20 cellular contexts compared by ENCODE assay signal in genomic region chr1:170513138-170513537, GRCh38. TPM values are rescaled to one million over a fixed set of nuclear protein-coding genes. Genes with fewer than 3 reads are reported as not detected.
DNase-seq lines count a peak whose midpoint lies in the region; ATAC-seq, FAIRE-seq and TF ChIP-seq lines count a peak whose summit lies in the region.
"Had no signal": no experiment of that assay in that cellular context is flagged by ENCODE, and none has a peak within 500 bp of the region (broad histone marks: within the 10 kb centered on the region; RNA-seq: fewer than 3 reads in every experiment).

No MANE protein-coding gene starts in this region.

- H4K20me1 ChIP-seq in H1 (replicated peaks in 1 of 2; ENCODE audit: control insufficient read depth in 1 of 2, insufficient read depth in 2 of 2, low read length in 2 of 2), result no peaks in the 10 kb centered on the region
- H4K20me1 ChIP-seq: BLaER1 had no signal

- no peak overlapping the region for H3K18ac ChIP-seq in H1 (ENCODE audit: extremely low read depth, low read length)

- no peaks in the 10 kb centered on the region for H3K27me3 ChIP-seq in H1 (replicated peaks in 1 of 4; ENCODE audit: control insufficient read depth in 3 of 4, extremely low read depth in 1 of 4, insufficient read depth in 3 of 4, low read length in 3 of 4)
- H3K27me3 ChIP-seq: BLaER1, MG63 had no signal

- H3K4me2 ChIP-seq in H1 (ENCODE audit: insufficient read depth in 1 of 2, low read depth in 2 of 2, low read length in 2 of 2), result no peak overlapping the region
- H3K4me2 ChIP-seq: BLaER1, KMS-11 had no signal

- no peak for TF ChIP-seq POLR2A in H1 (IDR thresholded peaks at IDR 0.05; ENCODE audit: control extremely low read depth in 1 of 2, low read depth in 2 of 2, low read length in 2 of 2)
- no peak for TF ChIP-seq POLR2A in GM12891 (IDR thresholded peaks at IDR 0.05; ENCODE audit: low read depth, low read length)

- FAIRE-seq in H1 (lab: Jason Lieb, UNC) (peak; percentile 19), GM12891 (lab: Jason Lieb, UNC) (no peak)
- FAIRE-seq: H54 had no signal

- no peak overlapping the region for H4K8ac ChIP-seq in H1 (ENCODE audit: extremely low read depth, insufficient read depth, low read length)

- no peaks in the 10 kb centered on the region for H3K9me3 ChIP-seq in H1 (ENCODE audit: insufficient read depth in 2 of 2, low read depth in 1 of 2, low read length in 1 of 2)
- H3K9me3 ChIP-seq: BLaER1, MG63 had no signal

- peak in 2 of 3 experiments; percentile 17 to 42; a peak in 2 of 4 replicates for TF ChIP-seq CTCF in H1 (IDR thresholded peaks at IDR 0.05; ENCODE audit: control extremely low read depth in 1 of 3, insufficient read depth in 1 of 3, low read depth in 1 of 3, low read length in 3 of 3)

- 0 out of 2 replicates have a peak overlapping the region, but pooled peaks have one; percentile 72 for H2AFZ ChIP-seq in H1 (ENCODE audit: low read length)

- peak; percentile 34 for DNase-seq in DMS53 (lab: John Stamatoyannopoulos, UW)
- no peak for DNase-seq in DMS53 treated with DMSO at 0.1 percent for 48 hours (lab: John Stamatoyannopoulos, UW; ENCODE audit: unreplicated experiment)
- peak; percentile 47 for DNase-seq in NCI-H82 (lab: John Stamatoyannopoulos, UW)
- no peak for DNase-seq in H1 (ENCODE audit: low read depth in 1 of 2, low spot score in 2 of 2)
- no peak for DNase-seq in NCI-H1694 (lab: John Stamatoyannopoulos, UW)
- DNase-seq in A172 (ENCODE audit: low spot score), result no peak
- no peak for DNase-seq in GM12891 (ENCODE audit: insufficient read length, low spot score)
- DNase-seq: CD8-positive, alpha-beta memory T cell; MG63; NCI-H1105 treated with DMSO at 0.1 percent for 48 hours; NCI-H187 treated with DMSO at 0.1 percent for 48 hours; NCI-H345; NCI-H526; SW 1271 had no signal

- ATAC-seq in HG03439 (IDR thresholded peaks at IDR 0.05; ENCODE audit: unreplicated experiment), result no peak

- H2AK5ac ChIP-seq in H1 (ENCODE audit: low read depth, low read length), result no peak overlapping the region

- no peak overlapping the region for H3K27ac ChIP-seq in H1 (ENCODE audit: low read depth, low read length)
- H3K27ac ChIP-seq: 22Rv1, BLaER1, HL-60, KMS-11 had no signal

- POLR2A ChIA-PET in H1 (lab: Charles Lee; ENCODE audit: partially characterized antibody), result no interaction called here

- no peak overlapping the region for H4K91ac ChIP-seq in H1 (replicated peaks; ENCODE audit: insufficient read length, low read length)

- H3K23ac ChIP-seq in H1 (ENCODE audit: insufficient read length), result no peak overlapping the region

- TF ChIP-seq EP300 in H1 (IDR thresholded peaks at IDR 0.05; ENCODE audit: borderline replicate concordance in 1 of 2, low read depth in 2 of 2, low read length in 2 of 2), result no peak

- H3K4ac ChIP-seq in H1 (replicated peaks; ENCODE audit: insufficient read length, low read depth, low read length), result no peak overlapping the region

- no peaks in the 10 kb centered on the region for H3K4me1 ChIP-seq in H1 (replicated peaks in 1 of 4; ENCODE audit: control insufficient read depth in 3 of 4, insufficient read depth in 4 of 4, low read length in 3 of 4)
- H3K4me1 ChIP-seq: BLaER1 had no signal

- no peak overlapping the region for H2BK20ac ChIP-seq in H1 (ENCODE audit: low read length)

- no peaks in the 10 kb centered on the region for H3K36me3 ChIP-seq in H1 (ENCODE audit: control insufficient read depth in 2 of 4, insufficient read depth in 4 of 4, low read length in 3 of 4)
- H3K36me3 ChIP-seq: BLaER1, MG63 had no signal

- H2BK5ac ChIP-seq in H1 (ENCODE audit: low read depth, low read length), result no peak overlapping the region

- H2BK15ac ChIP-seq in H1 (ENCODE audit: low read length), result no peak overlapping the region

- no peak overlapping the region for H3K9ac ChIP-seq in H1 (replicated peaks in 1 of 4; ENCODE audit: extremely low read depth in 1 of 4, low read depth in 3 of 4, low read length in 3 of 4)
- H3K9ac ChIP-seq: BLaER1, KMS-11 had no signal

- no peak overlapping the region for H3K4me3 ChIP-seq in H1 (ENCODE audit: extremely low read depth in 1 of 4, insufficient read depth in 2 of 4, low read depth in 3 of 4, low read length in 4 of 4)
- H3K4me3 ChIP-seq: BLaER1, MG63 had no signal

- no peak overlapping the region for H4K5ac ChIP-seq in H1 (ENCODE audit: insufficient read length, low read depth, low read length)

- no peaks in the 10 kb centered on the region for H3K79me2 ChIP-seq in H1 (ENCODE audit: control insufficient read depth in 1 of 2, insufficient read depth in 2 of 2, low read length in 2 of 2)

- no peak overlapping the region for H2BK12ac ChIP-seq in H1 (ENCODE audit: low read depth, low read length)

- CTCF ChIA-PET in H1 (lab: Charles Lee; ENCODE audit: partially characterized antibody), result interaction anchor here (0.5 to 1.0 kb wide), 3 partner anchors 9 to 594 kb away, joined by 3 to 4 read pairs (median 3); no protein-coding TSS in a partner anchor

- no peak overlapping the region for H3K56ac ChIP-seq in H1 (replicated peaks; ENCODE audit: insufficient read length, low read depth, low read length)

- 100% methylated on average over 1 of the region's 1 CpG; no CpG with 5 or more reads in 1 of the 2 experiments for WGBS in H1 (ENCODE audit: extremely low coverage in 1 of 2, insufficient coverage in 1 of 2, insufficient read length in 1 of 2, insufficient replicate concordance in 2 of 2, low coverage in 1 of 2, low lambda C conversion rate in 2 of 2, missing lambda C conversion rate in 1 of 2), 2 experiments

- H3K14ac ChIP-seq in H1 (ENCODE audit: insufficient read length), result no peak overlapping the region

- no peaks in the 10 kb centered on the region for H3K79me1 ChIP-seq in H1 (ENCODE audit: low read depth, low read length)

- H2BK120ac ChIP-seq in H1 (replicated peaks; ENCODE audit: low read depth, low read length), result no peak overlapping the region

- H3K23me2 ChIP-seq in H1 (ENCODE audit: low read depth, low read length), result no peaks in the 10 kb centered on the region

- TF ChIP-seq RAD21 in H1 (IDR thresholded peaks at IDR 0.05 in 1 of 2, conservative IDR thresholded peaks at IDR 0.05 in 1 of 2; ENCODE audit: low read depth in 2 of 2, low read length in 2 of 2), result peak; percentile 41 to 45

TF ChIP-seq in H1, 55 proteins besides CTCF, POLR2A, EP300 and RAD21:
- TF ChIP-seq SIN3A (conservative IDR thresholded peaks at IDR 0.05 in 1 of 2, IDR thresholded peaks at IDR 0.05 in 1 of 2; ENCODE audit: low read depth in 1 of 2, low read length in 2 of 2) (no peak), JUN (IDR thresholded peaks at IDR 0.05; ENCODE audit: low read depth, low read length) (no peak), BRCA1 (IDR thresholded peaks at IDR 0.05; ENCODE audit: low read depth, low read length) (no peak), USF2 (IDR thresholded peaks at IDR 0.05; ENCODE audit: low read length) (no peak)

TF ChIP-seq in GM12891, 5 proteins besides CTCF, POLR2A, EP300 and RAD21:
- TF ChIP-seq PAX5 (IDR thresholded peaks at IDR 0.05; ENCODE audit: insufficient read depth, low read length, severe bottlenecking) (no peak), POLR2AphosphoS5 (IDR thresholded peaks at IDR 0.05; ENCODE audit: low read depth, low read length) (no peak), SPI1 (IDR thresholded peaks at IDR 0.05; ENCODE audit: low read depth, low read length) (no peak), TAF1 (IDR thresholded peaks at IDR 0.05; ENCODE audit: low read depth, low read length) (no peak), POU2F2 (IDR thresholded peaks at IDR 0.05; ENCODE audit: low read depth, low read length) (no peak)

RNA-seq across cellular contexts. Expression of gene GORAB, which starts 18.8 kb away (rescaled TPM):
- total RNA-seq in H1 (2021; fragmentation: NEBNext Ultra II Directional; extraction: Animal tissue kit (Norgen Biotek cat#: 25700)), result 9.6 and 12.4 TPM in 2 replicates
- polyA plus RNA-seq in H1 (2011; rRNA removed), result 2.4 and 4.0 TPM in 2 replicates
- 9.5 TPM for polyA plus RNA-seq in H1 (2011; cell fraction: cytosol; rRNA removed)
- 5.8 TPM for polyA plus RNA-seq in H1 (2011; cell fraction: nucleus; rRNA removed)
- 7.8 to 14.5 TPM (median 9.1 TPM) in 4 replicates for polyA plus RNA-seq in H1 (2012, experiment 1 of 2)
- polyA plus RNA-seq in H1 (2012, experiment 2 of 2), result 0.84 TPM
- 10.7 TPM for polyA plus RNA-seq in H1 (2013, experiment 1 of 2)
- polyA plus RNA-seq in H1 (2013, experiment 2 of 2), result 9.8 TPM
- 10.2 and 13.9 TPM in 2 replicates for polyA minus RNA-seq in H1 (2011; rRNA and poly(A)+ RNA removed)
- 5.3 TPM for polyA minus RNA-seq in H1 (2011; cell fraction: cytosol; rRNA and poly(A)+ RNA removed)
- 19.4 TPM for polyA minus RNA-seq in H1 (2011; cell fraction: nucleus; rRNA and poly(A)+ RNA removed)
- total RNA-seq in A172 (2014; rRNA removed; shearing (Covaris generic)), result 14.6 and 21.1 TPM in 2 replicates
- 5.0 TPM for polyA plus RNA-seq in GM12891 (2012; ENCODE audit: low read depth, missing spikeins)

Comparison
In these comparisons a context has a peak if more than half of its experiments do, and no peak if none do; other contexts are left out.
1. DNase-seq: peak in DMS53 (single experiment) and NCI-H82 (single experiment); none in DMS53 treated with DMSO at 0.1 percent for 48 hours (single experiment), H1 (0 of 2), NCI-H1694 (single experiment), A172 (single experiment) and GM12891 (single experiment).